In genomic region chr1:23673086-23673813, GRCh38 we compare ENCODE assay signal across 9 cellular contexts. TPM values are rescaled to one million over a fixed set of nuclear protein-coding genes. Genes with fewer than 3 reads are reported as not detected.
A peak's percentile ranks its signal among the peaks of the same experiment; 100 is the strongest.
DNase-seq lines count a peak whose midpoint lies in the region; ATAC-seq and TF ChIP-seq lines count a peak whose summit lies in the region.
"Had no signal": no experiment of that assay in that cellular context is flagged by ENCODE, and none has a peak within 500 bp of the region (broad histone marks: within the 10 kb centered on the region; RNA-seq: fewer than 3 reads in every experiment).

No MANE protein-coding gene starts in this region.

- H3K27me3 ChIP-seq in GM23338 (ENCODE audit: insufficient read depth) (no peaks in the 10 kb centered on the region), aorta (ENCODE audit: control insufficient read depth in 1 of 2, insufficient read depth in 2 of 2, low read length in 1 of 2) (no peaks in the 10 kb centered on the region)

- intact Hi-C loops in aorta (cut with DNase I) = no loop called here

- H3K27ac ChIP-seq in GM23338 (ENCODE audit: low read depth) = no peak overlapping the region
- no peak overlapping the region for H3K27ac ChIP-seq in aorta (ENCODE audit: low read depth in 1 of 2, low read length in 2 of 2)
- H3K27ac ChIP-seq: SK-N-MC had no signal

- TF ChIP-seq CTCF in GM23338 (conservative IDR thresholded peaks at IDR 0.05; ENCODE audit: low read depth in 2 of 2) (0 out of 4 replicates have a peak, but pooled peaks of 1 of the 2 experiments have one; percentile 10), cardiac fibroblast (IDR thresholded peaks at IDR 0.05; ENCODE audit: low read depth, low read length) (no peak), nephron progenitor cell (IDR thresholded peaks at IDR 0.05) (no peak)

- no peak overlapping the region for H3K4me2 ChIP-seq in GM23338

- H3K4me3 ChIP-seq in GM23338 (no peak overlapping the region), cardiac fibroblast (replicated peaks in 1 of 2; ENCODE audit: low read depth in 2 of 2, low read length in 2 of 2) (no peak overlapping the region), aorta (ENCODE audit: low read length in 2 of 2) (no peak overlapping the region)
- H3K4me3 ChIP-seq: SK-N-MC had no signal

- no peak overlapping the region for H3K27ac Mint-ChIP-seq in GM23338
- H3K27ac Mint-ChIP-seq in nephron progenitor cell = no peak overlapping the region

- peak; percentile 85 for DNase-seq in GM23338 (ENCODE audit: low spot score)
- peak; percentile 47 for DNase-seq in NCI-H2196 treated with DMSO at 0.1 percent for 48 hours (lab: John Stamatoyannopoulos, UW; ENCODE audit: unreplicated experiment)
- peak; percentile 50 to 66 for DNase-seq in cardiac fibroblast (ENCODE audit: low read depth in 2 of 2)
- peak; percentile 82 for DNase-seq in nephron progenitor cell
- no peak for DNase-seq in aorta
- no peak for DNase-seq in T-helper 1 cell

- H3K27me3 Mint-ChIP-seq in GM23338 (ENCODE audit: insufficient read depth, low read depth, poor library complexity) (peaks cover 4% of the 10 kb centered on the region), nephron progenitor cell (ENCODE audit: low read depth, poor library complexity) (peaks cover 55% of the 10 kb centered on the region)

- H3F3A ChIP-seq in GM23338 (replicated peaks; ENCODE audit: low read depth) = no peaks in the 10 kb centered on the region

- 8 to 9% methylated on average over 6 of the region's 6 CpGs for WGBS in aorta, 2 donors

- H3K79me2 ChIP-seq in GM23338 (replicated peaks; ENCODE audit: insufficient read depth) = no peaks in the 10 kb centered on the region

- H3K4me1 Mint-ChIP-seq in GM23338 = no peaks in the 10 kb centered on the region
- H3K4me1 Mint-ChIP-seq in nephron progenitor cell = no peaks in the 10 kb centered on the region

- H3K36me3 Mint-ChIP-seq in GM23338 (ENCODE audit: low read depth) (no peaks in the 10 kb centered on the region), nephron progenitor cell (ENCODE audit: low read depth) (no peaks in the 10 kb centered on the region)

- no peaks in the 10 kb centered on the region for H3K9me2 ChIP-seq in GM23338 (ENCODE audit: insufficient read depth)

- no peak overlapping the region for H2AFZ ChIP-seq in GM23338

- no peak overlapping the region for H3K4me3 Mint-ChIP-seq in GM23338
- H3K4me3 Mint-ChIP-seq in nephron progenitor cell = no peak overlapping the region

- ATAC-seq in GM23338 = peak; percentile 98
- ATAC-seq in aorta (ENCODE audit: low FRiP score) = no peak
- ATAC-seq in GM18520 (IDR thresholded peaks at IDR 0.05; ENCODE audit: unreplicated experiment) = no peak
- ATAC-seq in HG03108 (IDR thresholded peaks at IDR 0.05; ENCODE audit: unreplicated experiment) = no peak

- H3K4me1 ChIP-seq in GM23338 (ENCODE audit: insufficient read depth) (no peaks in the 10 kb centered on the region), aorta (ENCODE audit: control insufficient read depth in 1 of 2, insufficient read depth in 2 of 2, low read length in 2 of 2) (no peaks in the 10 kb centered on the region)

- H4K20me1 ChIP-seq in GM23338 (replicated peaks; ENCODE audit: insufficient read depth) = no peaks in the 10 kb centered on the region

- H3K36me3 ChIP-seq in GM23338 (ENCODE audit: insufficient read depth) (no peaks in the 10 kb centered on the region), aorta (ENCODE audit: control insufficient read depth in 1 of 2, insufficient read depth in 2 of 2, low read length in 1 of 2) (no peaks in the 10 kb centered on the region)

- H3K9me3 Mint-ChIP-seq in GM23338 = no peaks in the 10 kb centered on the region
- no peaks in the 10 kb centered on the region for H3K9me3 Mint-ChIP-seq in nephron progenitor cell

- H3K9me3 ChIP-seq in aorta (ENCODE audit: control insufficient read depth, low read length) = no peaks in the 10 kb centered on the region

TF ChIP-seq in GM23338, 12 proteins besides CTCF, POLR2A, EP300 and RAD21:
- no peak for TF ChIP-seq STAT1 (IDR thresholded peaks at IDR 0.05; ENCODE audit: unreplicated experiment)
- TF ChIP-seq NANOG (IDR thresholded peaks at IDR 0.05; ENCODE audit: borderline replicate concordance) = no peak
- no peak for TF ChIP-seq EZH2 (IDR thresholded peaks at IDR 0.05; ENCODE audit: low read depth, unreplicated experiment)
- peak; percentile 95 for TF ChIP-seq REST (IDR thresholded peaks at IDR 0.05; ENCODE audit: unreplicated experiment)

RNA-seq across cellular contexts. Expression of gene RPL11, which starts 18.4 kb away (rescaled TPM):
- total RNA-seq in GM23338 (2014; rRNA removed; shearing (Covaris generic)) = 859 and 1,126 TPM in 2 replicates
- polyA plus RNA-seq in GM23338 (2016; fragmentation: Nextera tagmentation; extraction: Ambion mirVana) (1,427 and 1,484 TPM in 2 replicates), aorta (1,000 to 10,000 TPM; 2,209 to 3,782 TPM)
- total RNA-seq in aorta = 100 to 1,000 TPM; 707 to 819 TPM

Comparison
In these comparisons a context has a peak if more than half of its experiments do, and no peak if none do; other contexts are left out.
1. DNase-seq: peak in GM23338 (single experiment), NCI-H2196 treated with DMSO at 0.1 percent for 48 hours (single experiment), cardiac fibroblast (2 of 2) and nephron progenitor cell (single experiment); none in aorta (0 of 2) and T-helper 1 cell (0 of 5).